12 cellular contexts compared by ENCODE assay signal in the genomic region with DNA sequence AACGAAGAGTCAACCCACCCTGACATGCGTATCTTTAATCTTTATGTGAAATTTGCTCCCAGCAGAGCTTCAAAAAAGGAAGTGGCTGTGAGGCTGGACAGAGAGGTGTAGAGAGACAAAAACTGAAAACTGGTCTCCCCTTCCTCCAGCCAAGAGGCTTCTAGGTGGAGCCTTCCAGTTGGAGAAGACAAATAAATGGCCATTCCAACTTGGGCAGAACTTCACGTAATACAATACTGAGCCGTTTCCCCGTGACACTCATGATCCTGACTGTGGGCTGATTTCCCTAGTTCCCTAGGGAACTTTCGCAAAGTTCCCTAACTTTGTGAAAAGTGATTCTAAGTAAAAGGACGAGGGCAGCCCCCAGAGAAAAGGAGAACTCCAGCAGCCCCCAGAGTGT.
"Had no signal": no experiment of that assay in that cellular context is flagged by ENCODE, and none has a peak within 500 bp of the region (broad histone marks: within the 10 kb centered on the region; RNA-seq: fewer than 3 reads in every experiment).

No MANE protein-coding gene starts in this region.

- FAIRE-seq: astrocyte, colon, kidney had no signal

- H3K27ac ChIP-seq: SJSA1, stomach had no signal

- H3K27me3 ChIP-seq: SJSA1, stomach had no signal

- H3K27me3 Mint-ChIP-seq: activated CD4-positive, alpha-beta memory T cell treated with anti-CD3 and anti-CD28 coated beads for 36 hours had no signal

- H3K4me1 ChIP-seq: SJSA1 had no signal

- H3K36me3 Mint-ChIP-seq: activated CD4-positive, alpha-beta memory T cell treated with anti-CD3 and anti-CD28 coated beads for 36 hours had no signal

- H3K9me3 Mint-ChIP-seq: activated CD4-positive, alpha-beta memory T cell treated with anti-CD3 and anti-CD28 coated beads for 36 hours had no signal

- H3K4me3 Mint-ChIP-seq: activated CD4-positive, alpha-beta memory T cell treated with anti-CD3 and anti-CD28 coated beads for 36 hours had no signal

- H3K27ac Mint-ChIP-seq: activated CD4-positive, alpha-beta memory T cell treated with anti-CD3 and anti-CD28 coated beads for 36 hours had no signal

- H3K4me3 ChIP-seq: SJSA1, stomach had no signal

- H3K9me3 ChIP-seq: SJSA1, stomach had no signal

- DNase-seq: activated CD4-positive, alpha-beta memory T cell treated with anti-CD3 and anti-CD28 coated beads for 36 hours; activated CD4-positive, alpha-beta T cell treated with anti-CD3 and anti-CD28 coated beads for 1 hour; activated T-cell treated with anti-CD3 and anti-CD28 coated beads, Interleukin-2, amount 50 U/mL, for 48 hours; effector CD4-positive, alpha-beta T cell; kidney; mesendoderm; stimulated activated CD4-positive, alpha-beta T cell treated with anti-CD3 and anti-CD28 coated beads, Interleukin-15, amount 100 ng/mL, for 24 hours; stimulated activated CD4-positive, alpha-beta T cell treated with anti-CD3 and anti-CD28 coated beads, Interleukin-4, amount 100 ng/mL, for 4 hours; stomach had no signal

- H3K36me3 ChIP-seq: SJSA1, stomach had no signal
